Comparison of ENCODE assay signal across 8 cellular contexts in the genomic region with DNA sequence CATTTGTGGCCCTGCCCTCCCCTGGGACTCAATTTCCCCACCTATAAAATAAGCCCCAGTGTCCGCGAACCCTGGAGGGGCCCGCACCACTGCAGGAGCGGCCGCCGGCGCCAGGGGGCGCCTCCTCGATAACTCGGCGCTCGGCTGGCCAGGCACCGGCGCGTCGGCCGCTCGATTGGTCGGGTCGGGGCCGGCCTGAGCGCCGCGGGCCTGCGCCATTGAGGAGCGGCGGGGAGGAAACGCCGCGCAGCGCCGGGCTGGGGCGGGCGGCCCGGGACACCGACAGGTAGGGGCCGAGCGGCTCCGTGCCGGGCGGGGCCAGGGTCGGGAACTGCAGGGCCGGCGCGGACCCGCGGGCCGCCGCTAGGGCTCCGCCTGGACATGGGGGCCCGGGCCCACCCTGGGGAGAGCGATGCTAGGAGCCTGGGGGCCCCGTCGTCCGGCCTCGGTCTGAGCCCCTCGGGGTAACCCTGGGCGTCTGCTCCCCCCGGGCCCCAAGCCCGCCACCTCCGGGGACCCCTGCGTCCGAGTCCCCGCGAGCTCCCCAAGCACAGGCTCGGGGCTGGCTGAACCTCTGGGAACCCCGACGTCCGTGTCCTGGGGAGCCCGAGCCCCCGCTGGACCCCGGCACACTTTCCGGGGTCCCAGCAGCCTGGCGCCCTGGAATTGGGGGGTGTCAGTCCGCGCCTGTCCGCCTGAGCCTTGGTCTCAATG. TPM values are rescaled to one million over a fixed set of nuclear protein-coding genes. Genes with fewer than 3 reads are reported as not detected.
DNase-seq lines count a peak whose midpoint lies in the region; ATAC-seq and TF ChIP-seq lines count a peak whose summit lies in the region.

A gene with protein sequence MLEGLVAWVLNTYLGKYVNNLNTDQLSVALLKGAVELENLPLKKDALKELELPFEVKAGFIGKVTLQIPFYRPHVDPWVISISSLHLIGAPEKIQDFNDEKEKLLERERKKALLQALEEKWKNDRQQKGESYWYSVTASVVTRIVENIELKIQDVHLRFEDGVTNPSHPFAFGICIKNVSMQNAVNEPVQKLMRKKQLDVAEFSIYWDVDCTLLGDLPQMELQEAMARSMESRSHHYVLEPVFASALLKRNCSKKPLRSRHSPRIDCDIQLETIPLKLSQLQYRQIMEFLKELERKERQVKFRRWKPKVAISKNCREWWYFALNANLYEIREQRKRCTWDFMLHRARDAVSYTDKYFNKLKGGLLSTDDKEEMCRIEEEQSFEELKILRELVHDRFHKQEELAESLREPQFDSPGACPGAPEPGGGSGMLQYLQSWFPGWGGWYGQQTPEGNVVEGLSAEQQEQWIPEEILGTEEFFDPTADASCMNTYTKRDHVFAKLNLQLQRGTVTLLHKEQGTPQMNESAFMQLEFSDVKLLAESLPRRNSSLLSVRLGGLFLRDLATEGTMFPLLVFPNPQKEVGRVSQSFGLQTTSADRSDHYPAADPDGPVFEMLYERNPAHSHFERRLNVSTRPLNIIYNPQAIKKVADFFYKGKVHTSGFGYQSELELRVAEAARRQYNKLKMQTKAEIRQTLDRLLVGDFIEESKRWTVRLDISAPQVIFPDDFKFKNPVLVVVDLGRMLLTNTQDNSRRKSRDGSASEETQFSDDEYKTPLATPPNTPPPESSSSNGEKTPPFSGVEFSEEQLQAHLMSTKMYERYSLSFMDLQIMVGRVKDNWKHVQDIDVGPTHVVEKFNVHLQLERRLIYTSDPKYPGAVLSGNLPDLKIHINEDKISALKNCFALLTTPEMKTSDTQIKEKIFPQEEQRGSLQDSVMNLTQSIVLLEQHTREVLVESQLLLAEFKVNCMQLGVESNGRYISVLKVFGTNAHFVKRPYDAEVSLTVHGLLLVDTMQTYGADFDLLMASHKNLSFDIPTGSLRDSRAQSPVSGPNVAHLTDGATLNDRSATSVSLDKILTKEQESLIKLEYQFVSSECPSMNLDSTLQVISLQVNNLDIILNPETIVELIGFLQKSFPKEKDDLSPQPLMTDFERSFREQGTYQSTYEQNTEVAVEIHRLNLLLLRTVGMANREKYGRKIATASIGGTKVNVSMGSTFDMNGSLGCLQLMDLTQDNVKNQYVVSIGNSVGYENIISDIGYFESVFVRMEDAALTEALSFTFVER (N-terminal part only) (plus strand): TSS at position 196 of the 714 bp plus-strand sequence. CDS start 4,237 bp downstream, outside the sequence.

- no peaks in the 10 kb centered on the region for H3K9me3 ChIP-seq in cardiac muscle cell (ENCODE audit: low read depth)
- no peaks in the 10 kb centered on the region for H3K9me3 ChIP-seq in trophoblast cell (ENCODE audit: insufficient read depth, low read depth, low read length)
- no peaks in the 10 kb centered on the region for H3K9me3 ChIP-seq in tibial nerve

- H3K36me3 ChIP-seq in cardiac muscle cell (no peaks in the 10 kb centered on the region), trophoblast cell (ENCODE audit: control insufficient read depth in 1 of 2, insufficient read depth in 2 of 2, low read length in 2 of 2) (no peaks in the 10 kb centered on the region), tibial nerve (peaks cover 0 to 6% (median 0%) of the 10 kb centered on the region in 3 donors)

- H4K12ac ChIP-seq in trophoblast cell (ENCODE audit: low read depth, low read length): peak within 1 kb of the TSS; percentile 14

- peak within 1 kb of the TSS; percentile 89 for H3K4me3 Mint-ChIP-seq in activated naive CD8-positive, alpha-beta T cell treated with anti-CD3 and anti-CD28 coated beads, Interleukin-2, amount 10 ng/mL, durations not matched to agents 7 days and 5 days

- peak within 1 kb of the TSS; percentile 90 for H3K9ac ChIP-seq in trophoblast cell (ENCODE audit: low read length)

- POLR2A ChIA-PET in activated naive CD8-positive, alpha-beta T cell treated with anti-CD3 and anti-CD28 coated beads, Interleukin-2, amount 10 ng/mL, durations not matched to agents 7 days and 5 days (lab: Charles Lee): interaction anchor here (1.1 to 1.7 kb wide), 4 partner anchors 47 to 322 kb away, joined by 3 to 4 read pairs (median 3); no protein-coding TSS in a partner anchor

- peak in 1 of 2 donors; percentile 54 for TF ChIP-seq POLR2A in tibial nerve (IDR thresholded peaks at IDR 0.05)

- H3K4me3 ChIP-seq in cardiac muscle cell: peak within 1 kb of the TSS; percentile 87
- H3K4me3 ChIP-seq in trophoblast cell (ENCODE audit: low read depth, low read length): peak within 1 kb of the TSS; percentile 86
- peak within 1 kb of the TSS; percentile 73 to 99 (median 93) for H3K4me3 ChIP-seq in tibial nerve

- H3K27me3 ChIP-seq in cardiac muscle cell (no peaks in the 10 kb centered on the region), trophoblast cell (ENCODE audit: insufficient read depth, low read length) (no peaks in the 10 kb centered on the region), tibial nerve (no peaks in the 10 kb centered on the region)

- H2BK120ac ChIP-seq in trophoblast cell (ENCODE audit: insufficient read depth, low read length, poor library complexity): peak within 1 kb of the TSS; percentile 8

- DNase-seq in Daoy (ENCODE audit: low read depth) (peak; percentile 91), SW 1271 (lab: John Stamatoyannopoulos, UW) (peak; percentile 23 to 60), cardiac muscle cell (ENCODE audit: low read depth in 1 of 2, low spot score in 1 of 2) (peak; percentile 86 to 94), trophoblast cell (peak; percentile 79 to 86), tibial nerve (ENCODE audit: low spot score in 2 of 2) (peak; percentile 70 to 73)
- peak; percentile 93 for DNase-seq in activated naive CD8-positive, alpha-beta T cell treated with anti-CD3 and anti-CD28 coated beads, Interleukin-2, amount 10 ng/mL, durations not matched to agents 7 days and 5 days

- H3K23ac ChIP-seq in trophoblast cell (ENCODE audit: low read length): no peak within 1 kb of the TSS

- no peak within 1 kb of the TSS for H2BK12ac ChIP-seq in trophoblast cell (ENCODE audit: low read length)

- H3K4ac ChIP-seq in trophoblast cell (ENCODE audit: low read depth, low read length): peak within 1 kb of the TSS; percentile 49

- ATAC-seq in GM21619 (IDR thresholded peaks at IDR 0.05; ENCODE audit: unreplicated experiment): peak; percentile 80
- peak; percentile 97 for ATAC-seq in activated naive CD8-positive, alpha-beta T cell treated with anti-CD3 and anti-CD28 coated beads, Interleukin-2, amount 10 ng/mL, durations not matched to agents 7 days and 5 days (ENCODE audit: low read depth)

- peak within 1 kb of the TSS; percentile 23 for H2BK5ac ChIP-seq in trophoblast cell (ENCODE audit: low read depth, low read length, poor library complexity)

- peak within 1 kb of the TSS; percentile 64 for H4K91ac ChIP-seq in trophoblast cell (ENCODE audit: low read depth, low read length)

- peaks cover 5% of the 10 kb centered on the region for H3K79me2 ChIP-seq in trophoblast cell (ENCODE audit: control insufficient read depth, insufficient read depth, low read length, poor library complexity)

- H3K27me3 Mint-ChIP-seq in activated naive CD8-positive, alpha-beta T cell treated with anti-CD3 and anti-CD28 coated beads, Interleukin-2, amount 10 ng/mL, durations not matched to agents 7 days and 5 days: peaks cover 2% of the 10 kb centered on the region

- peak within 1 kb of the TSS; percentile 70 for H3K4me2 ChIP-seq in trophoblast cell (ENCODE audit: low read length)

- no peak within 1 kb of the TSS for H2AK5ac ChIP-seq in trophoblast cell (ENCODE audit: low read length)

- peak within 1 kb of the TSS; percentile 71 for H3K14ac ChIP-seq in trophoblast cell (ENCODE audit: low read length)

- H3K9me3 Mint-ChIP-seq in activated naive CD8-positive, alpha-beta T cell treated with anti-CD3 and anti-CD28 coated beads, Interleukin-2, amount 10 ng/mL, durations not matched to agents 7 days and 5 days: no peaks in the 10 kb centered on the region

- peaks cover 7% of the 10 kb centered on the region for H3K4me1 Mint-ChIP-seq in activated naive CD8-positive, alpha-beta T cell treated with anti-CD3 and anti-CD28 coated beads, Interleukin-2, amount 10 ng/mL, durations not matched to agents 7 days and 5 days

- H3K27ac ChIP-seq in cardiac muscle cell: peak within 1 kb of the TSS; percentile 70
- peak within 1 kb of the TSS; percentile 0 for H3K27ac ChIP-seq in trophoblast cell (ENCODE audit: low read depth, low read length)
- peak within 1 kb of the TSS; percentile 39 to 94 (median 88) for H3K27ac ChIP-seq in tibial nerve

- H3K18ac ChIP-seq in trophoblast cell (ENCODE audit: low read length): peak within 1 kb of the TSS; percentile 85

- peaks cover 5% of the 10 kb centered on the region for H3K79me1 ChIP-seq in trophoblast cell (ENCODE audit: low read length)

- TF ChIP-seq CTCF in LNCAP (IDR thresholded peaks at IDR 0.05) (peak; percentile 98), cardiac muscle cell (IDR thresholded peaks at IDR 0.05; ENCODE audit: low read depth, low read length) (peak; percentile 92), tibial nerve (IDR thresholded peaks at IDR 0.05) (peak; percentile 97 to 99 (median 98))

- peak in 1 of 2 donors; percentile 21 for TF ChIP-seq EP300 in tibial nerve (IDR thresholded peaks at IDR 0.05)

- H3K4me1 ChIP-seq in cardiac muscle cell (ENCODE audit: low read depth): peaks cover 2% of the 10 kb centered on the region
- H3K4me1 ChIP-seq in trophoblast cell (ENCODE audit: control insufficient read depth in 1 of 2, insufficient read depth in 2 of 2, low read length in 2 of 2): peaks cover 3 to 5% of the 10 kb centered on the region in 2 experiments
- peaks cover 0 to 36% (median 12%) of the 10 kb centered on the region in 4 donors for H3K4me1 ChIP-seq in tibial nerve

- no CpG with 5 or more reads among the region's 77 CpGs for WGBS in trophoblast cell (ENCODE audit: extremely low coverage, insufficient coverage, insufficient read length)
- WGBS in tibial nerve, 2 donors: 1% methylated on average over 38 to 42 of the region's 77 CpGs

- peak within 1 kb of the TSS; percentile 61 for H3K27ac Mint-ChIP-seq in activated naive CD8-positive, alpha-beta T cell treated with anti-CD3 and anti-CD28 coated beads, Interleukin-2, amount 10 ng/mL, durations not matched to agents 7 days and 5 days

- H2AFZ ChIP-seq in trophoblast cell (ENCODE audit: insufficient read depth, low read length, poor library complexity): peak within 1 kb of the TSS; percentile 78

- H3K36me3 Mint-ChIP-seq in activated naive CD8-positive, alpha-beta T cell treated with anti-CD3 and anti-CD28 coated beads, Interleukin-2, amount 10 ng/mL, durations not matched to agents 7 days and 5 days: peaks cover 2% of the 10 kb centered on the region

- H4K8ac ChIP-seq in trophoblast cell (ENCODE audit: low read depth, low read length): peak within 1 kb of the TSS; percentile 87

RNA-seq across cellular contexts. Expression of the gene that starts here (rescaled TPM):
- 9.3 and 11.1 TPM in 2 replicates for total RNA-seq in Daoy (2014; rRNA removed; shearing (Covaris generic))
- total RNA-seq in activated naive CD8-positive, alpha-beta T cell treated with anti-CD3 and anti-CD28 coated beads, Interleukin-2, amount 10 ng/mL, durations not matched to agents 7 days and 5 days: 10 to 100 TPM; 52.6 to 53.3 TPM
- total RNA-seq in cardiac muscle cell: 23.5 and 35.7 TPM in 2 replicates
- polyA plus RNA-seq in cardiac muscle cell: 8.3 and 9.7 TPM in 2 replicates
- polyA plus RNA-seq in trophoblast cell (2013): 10.5 TPM in 2 replicates
- 100 to 1,000 TPM in 3 of 4 donors, 10 to 100 TPM in 1; 99.2 to 132 (median 110) TPM for total RNA-seq in tibial nerve

Comparison
In these comparisons a context has a peak if more than half of its experiments do, and no peak if none do; other contexts are left out.
1. Peak in every context shown above with its lines: DNase-seq, ATAC-seq, H3K4me3 ChIP-seq and H3K27ac ChIP-seq.
2. DNase-seq: peak in every context shown above with its lines; median percentile 93 in activated naive CD8-positive, alpha-beta T cell treated with anti-CD3 and anti-CD28 coated beads, Interleukin-2, amount 10 ng/mL, durations not matched to agents 7 days and 5 days; 91 in Daoy; 90 in cardiac muscle cell; 82 in trophoblast cell; 72 in tibial nerve; 42 in SW 1271.
3. H3K27ac ChIP-seq: peak in every context shown above with its lines; median percentile 88 in tibial nerve; 70 in cardiac muscle cell; 0 in trophoblast cell.